13 cellular contexts compared by ENCODE assay signal in genomic region chr19:10828981-10829821, GRCh38. TPM values are rescaled to one million over a fixed set of nuclear protein-coding genes. Genes with fewer than 3 reads are reported as not detected.
DNase-seq lines count a peak whose midpoint lies in the region; ATAC-seq and TF ChIP-seq lines count a peak whose summit lies in the region.
"Had no signal": no experiment of that assay in that cellular context is flagged by ENCODE, and none has a peak within 500 bp of the region (broad histone marks: within the 10 kb centered on the region; RNA-seq: fewer than 3 reads in every experiment).

No MANE protein-coding gene starts in this region.

- H3K4me3 ChIP-seq in Caco-2 (ENCODE audit: low read depth, low read length) (no peak overlapping the region), H7 (ENCODE audit: insufficient read depth, low read depth, low read length) (no peak overlapping the region), right lobe of liver (no peak overlapping the region)
- H3K4me3 ChIP-seq: coronary artery, suprapubic skin had no signal

- no peaks in the 10 kb centered on the region; the same call in 1 of the 2 replicates for H3K36me3 ChIP-seq in Caco-2 (ENCODE audit: control insufficient read depth, insufficient read depth, low read length)
- H3K36me3 ChIP-seq in H7 (replicated peaks; ENCODE audit: control insufficient read depth, insufficient read depth, low read length), result peaks cover 17% of the 10 kb centered on the region
- peaks cover 0 to 72% (median 19%) of the 10 kb centered on the region in 4 donors for H3K36me3 ChIP-seq in right lobe of liver

- H3K4me3 Mint-ChIP-seq in Caco-2 (ENCODE audit: unreplicated experiment), result no peak overlapping the region
- H3K4me3 Mint-ChIP-seq in activated B cell treated with CpG ODN at 0.5 μM for 24 hours, result no peak overlapping the region
- H3K4me3 Mint-ChIP-seq: nephron had no signal

- CTCF ChIA-PET in Caco-2 (lab: Charles Lee), result interaction anchor here (0.6 to 1.0 kb wide), 2 partner anchors 35 to 209 kb away, joined by 3 read pairs; no protein-coding TSS in a partner anchor
- CTCF ChIA-PET in activated B cell treated with CpG ODN at 0.5 μM for 24 hours (lab: Charles Lee), result interaction anchor here (1.2 kb wide), 1 partner anchor 112 kb away, joined by 3 read pairs; no protein-coding TSS in a partner anchor

- H3K27me3 ChIP-seq in Caco-2 (replicated peaks; ENCODE audit: control insufficient read depth, insufficient read depth, low read length), result no peaks in the 10 kb centered on the region
- H3K27me3 ChIP-seq in H7 (ENCODE audit: control insufficient read depth, insufficient read depth, low read length), result no peaks in the 10 kb centered on the region
- H3K27me3 ChIP-seq in right lobe of liver, result no peaks in the 10 kb centered on the region
- H3K27me3 ChIP-seq: suprapubic skin had no signal

- TF ChIP-seq CTCF in Caco-2 (IDR thresholded peaks at IDR 0.05; ENCODE audit: insufficient read depth in 1 of 2, low read depth in 1 of 2, low read length in 1 of 2, severe bottlenecking in 1 of 2, unreplicated experiment in 1 of 2), result peak in 1 of 2 experiments; percentile 10
- TF ChIP-seq CTCF in activated B cell treated with CpG ODN at 0.5 μM for 24 hours (IDR thresholded peaks at IDR 0.05), result no peak
- peak in 1 of 4 donors; percentile 17 for TF ChIP-seq CTCF in right lobe of liver (IDR thresholded peaks at IDR 0.05)

- no peak for TF ChIP-seq POLR2A in right lobe of liver (IDR thresholded peaks at IDR 0.05)

- H3K27ac ChIP-seq in right lobe of liver, result no peak overlapping the region
- H3K27ac ChIP-seq: coronary artery, suprapubic skin had no signal

- H3K27me3 Mint-ChIP-seq in Caco-2 (ENCODE audit: insufficient read depth, unreplicated experiment) (no peaks in the 10 kb centered on the region), activated B cell treated with CpG ODN at 0.5 μM for 24 hours (no peaks in the 10 kb centered on the region)

- H3K9me3 Mint-ChIP-seq in Caco-2 (ENCODE audit: unreplicated experiment) (no peaks in the 10 kb centered on the region), activated B cell treated with CpG ODN at 0.5 μM for 24 hours (no peaks in the 10 kb centered on the region)
- H3K9me3 Mint-ChIP-seq: nephron had no signal

- H3K4me1 ChIP-seq in Caco-2 (no peaks in the 10 kb centered on the region), right lobe of liver (no peaks in the 10 kb centered on the region)
- H3K4me1 ChIP-seq: suprapubic skin had no signal

- peak overlapping the region; percentile 45 for H3K27ac Mint-ChIP-seq in Caco-2 (ENCODE audit: unreplicated experiment)
- H3K27ac Mint-ChIP-seq in activated B cell treated with CpG ODN at 0.5 μM for 24 hours, result no peak overlapping the region

- peak; percentile 50 for ATAC-seq in activated B cell treated with CpG ODN at 0.5 μM for 24 hours (ENCODE audit: low read depth)
- peak; percentile 4 to 33 (median 18) for ATAC-seq in right lobe of liver
- ATAC-seq in GM21423 (IDR thresholded peaks at IDR 0.05; ENCODE audit: unreplicated experiment), result no peak
- no peak for ATAC-seq in HG02973 (IDR thresholded peaks at IDR 0.05; ENCODE audit: unreplicated experiment)

- no TSS peak for BruUV-seq in Caco-2 (replicated peaks; lab: Mats Ljungman, UMichigan)

- POLR2A ChIA-PET in Caco-2 (lab: Charles Lee), result interaction anchor here (0.6 kb wide), 2 partner anchors 97 to 104 kb away, joined by 3 to 6 read pairs; no protein-coding TSS in a partner anchor
- POLR2A ChIA-PET in activated B cell treated with CpG ODN at 0.5 μM for 24 hours (lab: Charles Lee), result interaction anchor here (0.6 to 2.8 kb wide), 3 partner anchors 10 to 123 kb away, joined by 4 to 9 read pairs (median 5); partner anchors contain the start of gene DNM2

- DNase-seq in Caco-2 (peak in 1 of 2 experiments; percentile 27), H7 (peak; percentile 82), activated B cell treated with CpG ODN at 0.5 μM for 24 hours (no peak), right lobe of liver (peak in 1 of 3 donors; percentile 59), NCI-H2107 treated with DMSO at 0.1 percent for 48 hours (lab: John Stamatoyannopoulos, UW; ENCODE audit: unreplicated experiment) (no peak), NCI-H748 (lab: John Stamatoyannopoulos, UW; ENCODE audit: unreplicated experiment) (no peak)
- DNase-seq: activated T-cell treated with anti-CD3 and anti-CD28 coated beads, Interleukin-2, amount 50 U/mL, for 48 hours; hypothalamus had no signal

- intact Hi-C loops in Caco-2 (cut with micrococcal nuclease; ENCODE audit: unreplicated experiment) (no loop called here), activated B cell treated with CpG ODN at 0.5 μM for 24 hours (cut with micrococcal nuclease) (no loop called here), right lobe of liver (cut with DNase I) (no loop called here)

- H3K36me3 Mint-ChIP-seq in Caco-2 (ENCODE audit: insufficient read depth, unreplicated experiment), result peaks cover 73% of the 10 kb centered on the region
- peaks cover 70% of the 10 kb centered on the region for H3K36me3 Mint-ChIP-seq in activated B cell treated with CpG ODN at 0.5 μM for 24 hours (ENCODE audit: low read depth)

- H3K9me3 ChIP-seq in Caco-2 (no peaks in the 10 kb centered on the region), right lobe of liver (no peaks in the 10 kb centered on the region)
- H3K9me3 ChIP-seq: suprapubic skin had no signal

- 87% methylated on average over 6 of the region's 26 CpGs for WGBS in right lobe of liver (ENCODE audit: insufficient coverage, low coverage, low lambda C conversion rate, missing lambda C conversion rate)

- H3K4me1 Mint-ChIP-seq in Caco-2 (ENCODE audit: low read depth, unreplicated experiment) (no peaks in the 10 kb centered on the region), activated B cell treated with CpG ODN at 0.5 μM for 24 hours (no peaks in the 10 kb centered on the region)
- H3K4me1 Mint-ChIP-seq: nephron had no signal

RNA-seq across cellular contexts. Expression of gene TMED1, which starts 6.8 kb away (rescaled TPM):
- total RNA-seq in Caco-2 (2022) (38.2 and 41.4 TPM in 2 replicates), activated B cell treated with CpG ODN at 0.5 μM for 24 hours (11.9 and 15.7 TPM in 2 replicates), right lobe of liver (10 to 100 TPM; 19.1 to 24.1 (median 21.7) TPM)
- 49.5 and 50.3 TPM in 2 replicates for total RNA-seq in H7 (2014; rRNA removed; shearing (Covaris generic))

RNA-seq across cellular contexts. Expression of gene C19orf38, which starts 19.0 kb away (rescaled TPM):
- 0.61 and 1.1 TPM in 2 replicates for total RNA-seq in Caco-2 (2022)
- 0.59 and 5.0 TPM in 2 replicates for total RNA-seq in H7 (2014; rRNA removed; shearing (Covaris generic))
- total RNA-seq in activated B cell treated with CpG ODN at 0.5 μM for 24 hours, result 0.62 and 1.0 TPM in 2 replicates
- total RNA-seq in right lobe of liver, result 1 to 10 TPM in 5 of 6 experiments, under 1 TPM in 1; 0.58 to 2.7 (median 1.4) TPM

RNA-seq across cellular contexts. Expression of gene CARM1, which starts 42.2 kb away (rescaled TPM):
- total RNA-seq in Caco-2 (2022) (97.9 and 98.4 TPM in 2 replicates), activated B cell treated with CpG ODN at 0.5 μM for 24 hours (32.3 and 39.1 TPM in 2 replicates), right lobe of liver (10 to 100 TPM; 13.7 to 20.5 (median 17.5) TPM)
- 117 and 151 TPM in 2 replicates for total RNA-seq in H7 (2014; rRNA removed; shearing (Covaris generic))

Comparison
In these comparisons a context has a peak if more than half of its experiments do, and no peak if none do; other contexts are left out.
1. ATAC-seq: peak in activated B cell treated with CpG ODN at 0.5 μM for 24 hours (single experiment) and right lobe of liver (4 of 4); none in GM21423 (single experiment) and HG02973 (single experiment).